In genomic region chr5:157485811-157486739, GRCh38 we compare ENCODE assay signal across 9 cellular contexts. TPM values are rescaled to one million over a fixed set of nuclear protein-coding genes. Genes with fewer than 3 reads are reported as not detected.
DNase-seq lines count a peak whose midpoint lies in the region; ATAC-seq and TF ChIP-seq lines count a peak whose summit lies in the region.
"Had no signal": no experiment of that assay in that cellular context is flagged by ENCODE, and none has a peak within 500 bp of the region (broad histone marks: within the 10 kb centered on the region; RNA-seq: fewer than 3 reads in every experiment).

No MANE protein-coding gene starts in this region.

- H3K27me3 Mint-ChIP-seq in naive B cell (no peaks in the 10 kb centered on the region), type B pancreatic cell (no peaks in the 10 kb centered on the region)

- H3K4me1 Mint-ChIP-seq in naive B cell (peaks cover 55 to 96% (median 80%) of the 10 kb centered on the region in 3 donors), type B pancreatic cell (ENCODE audit: unreplicated experiment) (no peaks in the 10 kb centered on the region)

- peak; percentile 69 for DNase-seq in naive B cell
- no peak for DNase-seq in GM19238 (ENCODE audit: insufficient read length, low spot score)
- no peak for DNase-seq in type B pancreatic cell (ENCODE audit: extremely low spot score, unreplicated experiment)
- DNase-seq in middle frontal gyrus (ENCODE audit: extremely low spot score, low spot score) = no peak
- DNase-seq: NCI-H69, ovary had no signal

- TF ChIP-seq CTCF in type B pancreatic cell (conservative IDR thresholded peaks at IDR 0.05) = no peak

- peaks cover 0 to 3% (median 1%) of the 10 kb centered on the region in 7 donors for H3K9me3 Mint-ChIP-seq in naive B cell
- H3K9me3 Mint-ChIP-seq in type B pancreatic cell = no peaks in the 10 kb centered on the region

- ATAC-seq in GM18511 (IDR thresholded peaks at IDR 0.05; ENCODE audit: unreplicated experiment) = peak; percentile 78
- ATAC-seq in GM21367 (IDR thresholded peaks at IDR 0.05; ENCODE audit: unreplicated experiment) = peak; percentile 63
- peak; percentile 40 for ATAC-seq in HG03342 (IDR thresholded peaks at IDR 0.05; ENCODE audit: unreplicated experiment)
- ATAC-seq in naive B cell (ENCODE audit: low read depth in 2 of 2) = peak; percentile 35 to 42

- H3K27ac Mint-ChIP-seq in naive B cell (peak overlapping the region; percentile 99 to 100 (median 100)), type B pancreatic cell (no peak overlapping the region)

- peaks cover 58 to 65% of the 10 kb centered on the region in 2 donors for H3K36me3 Mint-ChIP-seq in naive B cell
- H3K36me3 Mint-ChIP-seq in type B pancreatic cell = peaks cover 6% of the 10 kb centered on the region

- H3K4me3 Mint-ChIP-seq in naive B cell = peak overlapping the region; percentile 71 to 92 (median 83)
- H3K4me3 Mint-ChIP-seq in type B pancreatic cell = no peak overlapping the region

RNA-seq across cellular contexts. Expression of gene NIPAL4, which starts 26.1 kb away (rescaled TPM):
- polyA plus RNA-seq in naive B cell (ENCODE audit: low read depth in 6 of 6) = 10 to 100 TPM in 3 of 6 donors, 1 to 10 TPM in 3; 3.5 to 15.7 (median 10.3) TPM
- total RNA-seq in type B pancreatic cell (ENCODE audit: low replicate concordance) = 0.46 and 0.59 TPM in 2 replicates
- polyA plus RNA-seq: ovary had no signal
